Comparison of ENCODE assay signal across 17 cellular contexts in genomic region chr1:166200743-166201142, GRCh38. TPM values are rescaled to one million over a fixed set of nuclear protein-coding genes. Genes with fewer than 3 reads are reported as not detected.
DNase-seq lines count a peak whose midpoint lies in the region; ATAC-seq, FAIRE-seq and TF ChIP-seq lines count a peak whose summit lies in the region.
"Had no signal": no experiment of that assay in that cellular context is flagged by ENCODE, and none has a peak within 500 bp of the region (broad histone marks: within the 10 kb centered on the region; RNA-seq: fewer than 3 reads in every experiment).

No MANE protein-coding gene starts in this region.

- TF ChIP-seq CTCF in A549 (IDR thresholded peaks at IDR 0.05): no peak
- no peak for TF ChIP-seq CTCF in K562 (IDR thresholded peaks at IDR 0.05 in 2 of 3, conservative IDR thresholded peaks at IDR 0.05 in 1 of 3; ENCODE audit: insufficient read depth in 2 of 3, low read depth in 1 of 3, low read length in 3 of 3)
- TF ChIP-seq CTCF in breast epithelium (IDR thresholded peaks at IDR 0.05): no peak

- H3K36me3 ChIP-seq in BLaER1 treated with 17β-estradiol and CSF1 and Interleukin-3, amounts not matched to agents 10 nM and 100 nM: no peaks in the 10 kb centered on the region
- H3K36me3 ChIP-seq in K562 (ENCODE audit: control insufficient read depth, insufficient read depth, low read length): no peaks in the 10 kb centered on the region
- H3K36me3 ChIP-seq in breast epithelium: no peaks in the 10 kb centered on the region

- TF ChIP-seq POLR2A in A549 (IDR thresholded peaks at IDR 0.05; ENCODE audit: low read length) (no peak), K562 (conservative IDR thresholded peaks at IDR 0.05) (no peak), breast epithelium (IDR thresholded peaks at IDR 0.05) (no peak)

- DNase-seq in A549 (ENCODE audit: low read depth in 1 of 2, low spot score in 1 of 2): no peak
- no peak for DNase-seq in K562 (ENCODE audit: extremely low read depth in 1 of 4, low spot score in 3 of 4)
- no peak for DNase-seq in stimulated activated CD4-positive, alpha-beta T cell treated with anti-CD3 and anti-CD28 coated beads, Interleukin-2, amount 100 ng/mL, for 24 hours
- no peak for DNase-seq in breast epithelium (ENCODE audit: low spot score in 2 of 2)
- DNase-seq: 8988T; CD4-positive, alpha-beta T cell; CD8-positive, alpha-beta memory T cell; DMS 273 treated with DMSO at 0.1 percent for 48 hours; DMS79; EL; GDM1; H9 had no signal

- WGBS in A549 (ENCODE audit: missing lambda C conversion rate): 0% methylated on average over 2 of the region's 2 CpGs
- 0% methylated on average over 2 of the region's 2 CpGs for WGBS in K562 (ENCODE audit: insufficient coverage, low coverage, missing lambda C conversion rate)

- TF ChIP-seq RAD21 in A549 (conservative IDR thresholded peaks at IDR 0.05 in 1 of 2, IDR thresholded peaks at IDR 0.05 in 1 of 2) (no peak), K562 (CRISPR knock-in tag; conservative IDR thresholded peaks at IDR 0.05 in 1 of 2, IDR thresholded peaks at IDR 0.05 in 1 of 2) (no peak)

- in situ Hi-C loops in K562 (cut with MboI): no loop called here

- H3K4me1 ChIP-seq in A549 (no peaks in the 10 kb centered on the region), K562 (replicated peaks in 1 of 2; ENCODE audit: control insufficient read depth in 2 of 2, insufficient read depth in 2 of 2, low read length in 2 of 2) (no peaks in the 10 kb centered on the region; a peak in 1 of 5 replicates), breast epithelium (no peaks in the 10 kb centered on the region)
- peaks cover 14 to 58% (median 47%) of the 10 kb centered on the region in 10 experiments; a peak in 18 of 20 replicates for H3K4me1 ChIP-seq in BLaER1 treated with 17β-estradiol and CSF1 and Interleukin-3, amounts not matched to agents 10 nM and 100 nM

- CTCF ChIA-PET in A549 (lab: Yijun Ruan, JAX) (no interaction called here), K562 (lab: Yijun Ruan, JAX; ENCODE audit: low intra/inter-chr PET ratio) (no interaction called here)

- intact Hi-C loops in K562 (cut with micrococcal nuclease): no loop called here
- intact Hi-C loops in breast epithelium (cut with DNase I; ENCODE audit: low total_unique reads): no loop called here

- no peak for TF ChIP-seq EP300 in A549 (IDR thresholded peaks at IDR 0.05)
- TF ChIP-seq EP300 in K562 (IDR thresholded peaks at IDR 0.05; ENCODE audit: low read length): no peak

- no peak overlapping the region for H3K4me3 ChIP-seq in A549
- no peak overlapping the region for H3K4me3 ChIP-seq in BLaER1 treated with 17β-estradiol and CSF1 and Interleukin-3, amounts not matched to agents 10 nM and 100 nM
- H3K4me3 ChIP-seq in K562: no peak overlapping the region
- H3K4me3 ChIP-seq in breast epithelium: no peak overlapping the region
- H3K4me3 ChIP-seq: GM12878 had no signal

- H3K4me2 ChIP-seq in A549: no peak overlapping the region
- peak overlapping the region in 9 of 11 experiments; percentile 25 to 80 (median 63); a peak in 14 of 22 replicates for H3K4me2 ChIP-seq in BLaER1 treated with 17β-estradiol and CSF1 and Interleukin-3, amounts not matched to agents 10 nM and 100 nM
- no peak overlapping the region for H3K4me2 ChIP-seq in K562 (ENCODE audit: insufficient read depth, low read length)

- POLR2A ChIA-PET in A549 (lab: Yijun Ruan, JAX): no interaction called here
- POLR2A ChIA-PET in K562 (lab: Yijun Ruan, JAX): no interaction called here

- no TSS peak for BruUV-seq in K562 (replicated peaks; lab: Mats Ljungman, UMichigan)

- no peaks in the 10 kb centered on the region for H3K79me2 ChIP-seq in K562 (ENCODE audit: control insufficient read depth, insufficient read depth, low read length)

- H4K20me1 ChIP-seq in BLaER1 treated with 17β-estradiol and CSF1 and Interleukin-3, amounts not matched to agents 10 nM and 100 nM: no peaks in the 10 kb centered on the region
- H4K20me1 ChIP-seq in K562 (replicated peaks; ENCODE audit: control insufficient read depth, insufficient read depth, low read length): no peaks in the 10 kb centered on the region

- H3K27ac ChIP-seq in A549 (no peak overlapping the region), K562 (ENCODE audit: extremely low read depth, low read depth, low read length) (no peak overlapping the region), breast epithelium (no peak overlapping the region)
- H3K27ac ChIP-seq in BLaER1 treated with 17β-estradiol and CSF1 and Interleukin-3, amounts not matched to agents 10 nM and 100 nM: peak overlapping the region in 1 of 11 experiments; percentile 67; a peak in 1 of 22 replicates

- H3K9ac ChIP-seq in BLaER1 treated with 17β-estradiol and CSF1 and Interleukin-3, amounts not matched to agents 10 nM and 100 nM: no peak overlapping the region
- H3K9ac ChIP-seq in K562 (ENCODE audit: insufficient read depth in 1 of 2, low read depth in 2 of 2, low read length in 2 of 2): no peak overlapping the region

- ATAC-seq in A549: no peak
- ATAC-seq in K562: no peak
- no peak for ATAC-seq in GM18861 (IDR thresholded peaks at IDR 0.05; ENCODE audit: unreplicated experiment)
- ATAC-seq: GM12878, HCT116 had no signal

- H3K27me3 ChIP-seq in BLaER1 treated with 17β-estradiol and CSF1 and Interleukin-3, amounts not matched to agents 10 nM and 100 nM: no peaks in the 10 kb centered on the region
- H3K27me3 ChIP-seq in K562 (ENCODE audit: control insufficient read depth in 2 of 2, insufficient read depth in 2 of 2, low read length in 2 of 2) (no peaks in the 10 kb centered on the region), breast epithelium (no peaks in the 10 kb centered on the region)

- H3K9me1 ChIP-seq in K562 (ENCODE audit: control insufficient read depth, insufficient read depth, low read length): no peaks in the 10 kb centered on the region

- FAIRE-seq in A549 (lab: Jason Lieb, UNC) (no peak), K562 (lab: Jason Lieb, UNC) (no peak)
- FAIRE-seq: GM12878 had no signal

- no peaks in the 10 kb centered on the region for H3K9me3 ChIP-seq in A549
- peaks cover 0 to 27% (median 4%) of the 10 kb centered on the region in 11 experiments; a peak in 7 of 22 replicates for H3K9me3 ChIP-seq in BLaER1 treated with 17β-estradiol and CSF1 and Interleukin-3, amounts not matched to agents 10 nM and 100 nM (replicated peaks in 1 of 11)
- no peaks in the 10 kb centered on the region for H3K9me3 ChIP-seq in K562 (replicated peaks; ENCODE audit: control insufficient read depth, insufficient read depth, low read depth, low read length)
- no peaks in the 10 kb centered on the region for H3K9me3 ChIP-seq in breast epithelium

- no peak overlapping the region for H2AFZ ChIP-seq in K562 (ENCODE audit: low read depth, low read length)

TF ChIP-seq in A549, 52 proteins besides CTCF, POLR2A, EP300 and RAD21:
- TF ChIP-seq MYC (IDR thresholded peaks at IDR 0.05; ENCODE audit: borderline replicate concordance, low read length) (no peak), HES2 (IDR thresholded peaks at IDR 0.05) (no peak), MAFK (IDR thresholded peaks at IDR 0.05; ENCODE audit: partially characterized antibody) (peak; percentile 48)

TF ChIP-seq in K562, 482 proteins besides CTCF, POLR2A, EP300 and RAD21:
- TF ChIP-seq C11orf30 (IDR thresholded peaks at IDR 0.05; ENCODE audit: low read depth) (peak; percentile 30; the same call in 1 of the 2 replicates), ZNF316 (IDR thresholded peaks at IDR 0.05) (peak; percentile 63), MCM3 (IDR thresholded peaks at IDR 0.05) (no peak), MAFG (tag; conservative IDR thresholded peaks at IDR 0.05) (peak; percentile 56), MAFF (IDR thresholded peaks at IDR 0.05; ENCODE audit: low read length) (0 out of 2 replicates have a peak, but pooled peaks have one; percentile 36), ZNF143 (CRISPR knock-in tag; IDR thresholded peaks at IDR 0.05) (no peak)

RNA-seq across cellular contexts. Expression of gene FAM78B, which starts 33.9 kb away (rescaled TPM):
- polyA plus RNA-seq in A549 (2011; rRNA removed) (0.20 and 0.34 TPM in 2 replicates), A549 (2017; fragmentation: RNase III; extraction: RNeasy Plus Mini Kit Qiagen cat#74134 plus additional on column Dnase treatment) (0.12 to 0.13 TPM (median 0.13 TPM) in 3 replicates), K562 (2011; rRNA removed) (0.23 and 0.25 TPM in 2 replicates), K562 (2014; fragmentation: Illumina TruSeq; extraction: Trizol) (0.17 and 0.25 TPM in 2 replicates), K562 (2014; fragmentation: Nextera tagmentation; extraction: Ambion mirVana) (under 1 TPM in 1 of 2 experiments, not detected in 1; 0.04 TPM), K562 (2014; rRNA removed) (0.33 and 0.86 TPM in 2 replicates)
- polyA plus RNA-seq in A549 (2012; cell fraction: cytosol; rRNA removed): 0.25 and 0.29 TPM in 2 replicates
- polyA plus RNA-seq in A549 (2012; cell fraction: nucleus; rRNA removed): 0.25 and 0.43 TPM in 2 replicates
- polyA minus RNA-seq in A549 (2011; rRNA and poly(A)+ RNA removed): 0.29 TPM in 1 of 2 replicates, not detected in the other
- 0.39 and 0.55 TPM in 2 replicates for total RNA-seq in K562 (2011; cell fraction: chromatin; rRNA removed; ENCODE audit: low replicate concordance)
- 0.66 and 0.67 TPM in 2 replicates for total RNA-seq in K562 (2011; cell fraction: nucleolus; rRNA removed)
- 0.22 and 0.31 TPM in 2 replicates for total RNA-seq in K562 (2011; cell fraction: nucleoplasm; rRNA removed)
- total RNA-seq in K562 (2014; rRNA removed) (0.41 and 0.45 TPM in 2 replicates), K562 (2014; rRNA removed; fragmentation: Illumina TruSeq; extraction: Trizol) (0.13 and 0.22 TPM in 2 replicates), K562 (2015; rRNA removed; fragmentation: Illumina TruSeq; extraction: Trizol) (0.23 and 0.43 TPM in 2 replicates), K562 (2021) (0.35 and 0.36 TPM in 2 replicates), breast epithelium (1 to 10 TPM in 2 of 3 donors, under 1 TPM in 1; 0.98 to 3.2 (median 1.2) TPM)
- 0.10 and 0.48 TPM in 2 replicates for polyA plus RNA-seq in K562 (2011; cell fraction: cytosol; rRNA removed)
- polyA plus RNA-seq in K562 (2011; cell fraction: nucleus; rRNA removed): 0.29 and 0.31 TPM in 2 replicates
- polyA plus RNA-seq in K562 (2012): 0.15 and 0.35 TPM in 2 replicates
- 0.33 and 0.35 TPM in 2 replicates for polyA minus RNA-seq in K562 (2011; rRNA and poly(A)+ RNA removed)
- polyA minus RNA-seq in K562 (2011; cell fraction: cytosol; rRNA and poly(A)+ RNA removed): not detected in 2 replicates
- 0.67 TPM in 2 replicates for polyA minus RNA-seq in K562 (2011; cell fraction: nucleus; rRNA and poly(A)+ RNA removed)
- polyA plus RNA-seq: CD14-positive monocyte; CD8-positive, alpha-beta memory T cell had no signal

Comparison
In these comparisons a context has a peak if more than half of its experiments do, and no peak if none do; other contexts are left out.
1. H3K4me2 ChIP-seq: peak in BLaER1 treated with 17β-estradiol and CSF1 and Interleukin-3, amounts not matched to agents 10 nM and 100 nM (9 of 11); none in A549 (single experiment) and K562 (single experiment).
2. Of the 35 proteins assayed by ChIP-seq in both K562 and A549: peak only in K562: none; only in A549: MAFK; in both: none; in neither: 34.